3 cellular contexts compared by ENCODE assay signal in the genomic region with DNA sequence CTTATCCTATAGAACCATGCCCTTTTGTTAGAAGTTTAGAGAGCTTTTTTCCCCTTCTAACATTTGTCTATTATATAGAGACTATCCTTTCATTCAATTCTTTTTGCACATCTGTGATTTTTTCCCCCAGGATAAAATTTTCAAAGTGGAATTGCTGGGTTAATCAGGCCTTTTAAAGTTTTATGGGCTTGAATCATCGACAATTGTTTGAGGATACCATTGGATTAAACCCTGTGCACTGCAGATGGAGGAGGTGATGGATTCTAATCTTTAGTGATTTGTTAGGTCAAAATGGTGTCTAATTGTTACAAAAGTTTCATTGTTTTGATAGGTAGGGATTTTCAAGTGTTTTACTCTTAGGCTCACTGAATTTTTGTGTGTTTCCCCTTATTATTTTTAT.
"Had no signal": no experiment of that assay in that cellular context is flagged by ENCODE, and none has a peak within 500 bp of the region (broad histone marks: within the 10 kb centered on the region; RNA-seq: fewer than 3 reads in every experiment).

No MANE protein-coding gene starts in this region.

- H3K4me3 ChIP-seq: GM12878 had no signal

- DNase-seq: GDM1, GF-D8 had no signal

- ATAC-seq: GM12878 had no signal
